10 cellular contexts compared by ENCODE assay signal in genomic region chr4:26356067-26356466, GRCh38. TPM values are rescaled to one million over a fixed set of nuclear protein-coding genes. Genes with fewer than 3 reads are reported as not detected.
DNase-seq lines count a peak whose midpoint lies in the region; ATAC-seq, FAIRE-seq and TF ChIP-seq lines count a peak whose summit lies in the region.
"Had no signal": no experiment of that assay in that cellular context is flagged by ENCODE, and none has a peak within 500 bp of the region (broad histone marks: within the 10 kb centered on the region; RNA-seq: fewer than 3 reads in every experiment).

No MANE protein-coding gene starts in this region.

- H3K36me3 Mint-ChIP-seq in astrocyte (ENCODE audit: low read depth, unreplicated experiment), result no peaks in the 10 kb centered on the region
- H3K36me3 Mint-ChIP-seq in Caco-2 (ENCODE audit: insufficient read depth, unreplicated experiment), result no peaks in the 10 kb centered on the region

- DNase-seq in NOMO-1 treated with DMSO at 0.1 percent for 48 hours (lab: John Stamatoyannopoulos, UW; ENCODE audit: unreplicated experiment) (peak; percentile 39), NOMO-1 treated with dmso at 0.1 percent for 144 hours (lab: John Stamatoyannopoulos, UW; ENCODE audit: unreplicated experiment) (no peak), astrocyte (ENCODE audit: low read depth) (peak; percentile 63), osteoblast (ENCODE audit: insufficient read length, low spot score, missing footprints) (peak; percentile 87), Caco-2 (no peak), NCI-H510A (lab: John Stamatoyannopoulos, UW) (no peak)
- DNase-seq: NCI-H1694 had no signal

- no peak for FAIRE-seq in astrocyte (lab: Jason Lieb, UNC)
- FAIRE-seq: A204.1 had no signal

- H4K20me1 ChIP-seq in astrocyte (ENCODE audit: insufficient read depth, low read length) (peaks cover 78% of the 10 kb centered on the region), osteoblast (ENCODE audit: insufficient read depth, low read length) (peaks cover 61% of the 10 kb centered on the region)

- POLR2A ChIA-PET in Caco-2 (lab: Charles Lee), result no interaction called here

- TF ChIP-seq CTCF in astrocyte (IDR thresholded peaks at IDR 0.05; ENCODE audit: insufficient read depth, low read depth, low read length) (no peak), osteoblast (IDR thresholded peaks at IDR 0.05; ENCODE audit: extremely low read depth, low read depth, low read length) (no peak), Caco-2 (IDR thresholded peaks at IDR 0.05; ENCODE audit: insufficient read depth in 1 of 2, low read depth in 1 of 2, low read length in 1 of 2, severe bottlenecking in 1 of 2, unreplicated experiment in 1 of 2) (no peak)

- BruUV-seq in Caco-2 (replicated peaks; lab: Mats Ljungman, UMichigan), result no TSS peak

- H3K4me2 ChIP-seq in astrocyte (ENCODE audit: low read length), result no peak overlapping the region
- H3K4me2 ChIP-seq in osteoblast (ENCODE audit: insufficient read depth, low read length), result no peak overlapping the region

- H3K4me1 ChIP-seq in astrocyte (ENCODE audit: insufficient read depth, low read length) (peaks cover 4% of the 10 kb centered on the region), osteoblast (ENCODE audit: insufficient read depth, low read length) (peaks cover 17% of the 10 kb centered on the region), Caco-2 (no peaks in the 10 kb centered on the region)

- H3K27ac ChIP-seq in astrocyte (ENCODE audit: low read depth, low read length), result no peak overlapping the region
- H3K27ac ChIP-seq in osteoblast (ENCODE audit: low read depth, low read length), result no peak overlapping the region

- CTCF ChIA-PET in Caco-2 (lab: Charles Lee), result no interaction called here

- H3K4me3 ChIP-seq in astrocyte (ENCODE audit: insufficient read depth, low read depth, low read length), result no peak overlapping the region
- no peak overlapping the region for H3K4me3 ChIP-seq in osteoblast (ENCODE audit: insufficient read depth, low read length)
- no peak overlapping the region for H3K4me3 ChIP-seq in Caco-2 (ENCODE audit: low read depth, low read length)

- peaks cover 98% of the 10 kb centered on the region for H3K79me2 ChIP-seq in astrocyte (ENCODE audit: insufficient read depth, low read length)
- H3K79me2 ChIP-seq in osteoblast (ENCODE audit: insufficient read depth, low read length), result peaks cover 95% of the 10 kb centered on the region

- H3K27ac Mint-ChIP-seq in astrocyte (ENCODE audit: unreplicated experiment) (no peak overlapping the region), Caco-2 (ENCODE audit: unreplicated experiment) (no peak overlapping the region)

- ATAC-seq in HG02763 (IDR thresholded peaks at IDR 0.05; ENCODE audit: unreplicated experiment) (peak; percentile 38), HG03457 (IDR thresholded peaks at IDR 0.05; ENCODE audit: unreplicated experiment) (no peak)

- no peaks in the 10 kb centered on the region for H3K36me3 ChIP-seq in astrocyte (ENCODE audit: insufficient read depth, low read length)
- no peaks in the 10 kb centered on the region for H3K36me3 ChIP-seq in osteoblast (ENCODE audit: insufficient read depth, low read length)
- H3K36me3 ChIP-seq in Caco-2 (ENCODE audit: control insufficient read depth, insufficient read depth, low read length), result no peaks in the 10 kb centered on the region

- H3K4me1 Mint-ChIP-seq in astrocyte (ENCODE audit: low read depth, unreplicated experiment) (peaks cover 15% of the 10 kb centered on the region), Caco-2 (ENCODE audit: low read depth, unreplicated experiment) (no peaks in the 10 kb centered on the region)

- H3K9me3 ChIP-seq in astrocyte (ENCODE audit: insufficient read depth, low read depth, low read length) (no peaks in the 10 kb centered on the region), osteoblast (ENCODE audit: low read depth, low read length) (no peaks in the 10 kb centered on the region), Caco-2 (no peaks in the 10 kb centered on the region)

- H3K27me3 ChIP-seq in astrocyte (ENCODE audit: insufficient read depth, low read length), result no peaks in the 10 kb centered on the region
- H3K27me3 ChIP-seq in osteoblast (ENCODE audit: insufficient read depth, low read length), result no peaks in the 10 kb centered on the region
- H3K27me3 ChIP-seq in Caco-2 (replicated peaks; ENCODE audit: control insufficient read depth, insufficient read depth, low read length), result no peaks in the 10 kb centered on the region

- H2AFZ ChIP-seq in astrocyte (ENCODE audit: low read depth, low read length), result no peak overlapping the region
- H2AFZ ChIP-seq in osteoblast (ENCODE audit: low read length), result no peak overlapping the region

- H3K9ac ChIP-seq in astrocyte (ENCODE audit: low read length), result no peak overlapping the region

- no peaks in the 10 kb centered on the region for H3K9me3 Mint-ChIP-seq in astrocyte (ENCODE audit: unreplicated experiment)
- H3K9me3 Mint-ChIP-seq in Caco-2 (ENCODE audit: unreplicated experiment), result no peaks in the 10 kb centered on the region

- H3K4me3 Mint-ChIP-seq in astrocyte (ENCODE audit: unreplicated experiment) (no peak overlapping the region), Caco-2 (ENCODE audit: unreplicated experiment) (no peak overlapping the region)

- intact Hi-C loops in Caco-2 (cut with micrococcal nuclease; ENCODE audit: unreplicated experiment), result no loop called here

- H3K27me3 Mint-ChIP-seq in astrocyte (ENCODE audit: low read depth, unreplicated experiment) (no peaks in the 10 kb centered on the region), Caco-2 (ENCODE audit: insufficient read depth, unreplicated experiment) (no peaks in the 10 kb centered on the region)

RNA-seq across cellular contexts. Expression of gene RBPJ, which starts 35.3 kb away (rescaled TPM):
- total RNA-seq in astrocyte, result 96.3 and 96.7 TPM in 2 replicates
- 106 and 109 TPM in 2 replicates for total RNA-seq in osteoblast
- total RNA-seq in Caco-2 (2022), result 35.8 and 38.8 TPM in 2 replicates

Comparison
In these comparisons a context has a peak if more than half of its experiments do, and no peak if none do; other contexts are left out.
1. DNase-seq: peak in NOMO-1 treated with DMSO at 0.1 percent for 48 hours (single experiment), astrocyte (single experiment) and osteoblast (single experiment); none in NOMO-1 treated with dmso at 0.1 percent for 144 hours (single experiment), Caco-2 (0 of 2) and NCI-H510A (single experiment).